1 cellular context compared by ENCODE assay signal in the genomic region with DNA sequence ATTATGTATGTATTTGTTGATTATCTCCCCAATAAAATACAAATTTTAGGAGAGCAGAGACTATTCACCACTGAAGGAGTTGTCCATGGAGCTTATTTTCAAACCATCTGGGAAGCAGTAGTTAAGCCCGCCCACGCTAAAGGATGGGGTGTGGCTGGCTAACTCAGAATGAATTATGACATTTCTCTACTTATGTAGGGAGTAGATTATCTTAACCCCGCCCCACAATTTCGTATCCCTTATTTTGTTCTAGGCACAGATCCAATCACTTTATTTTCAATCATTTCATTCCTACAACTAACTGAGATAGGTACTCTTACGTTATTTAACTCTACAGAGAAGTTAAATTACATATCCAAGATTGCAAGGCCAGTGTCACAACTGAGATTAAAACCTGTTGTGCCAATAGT.
TF ChIP-seq lines count a peak whose summit lies in the region.

No MANE protein-coding gene starts in this region.

TF ChIP-seq in GM23338, 12 proteins besides CTCF, POLR2A, EP300 and RAD21 (continued from another document):
- no peak for TF ChIP-seq REST (IDR thresholded peaks at IDR 0.05; ENCODE audit: unreplicated experiment)
TF ChIP-seq in GM23338: peak in this region for 0.
